In genomic region chrX:47101206-47101605, GRCh38 we compare ENCODE assay signal across 37 cellular contexts. TPM values are rescaled to one million over a fixed set of nuclear protein-coding genes. Genes with fewer than 3 reads are reported as not detected.
"Had no signal": no experiment of that assay in that cellular context is flagged by ENCODE, and none has a peak within 500 bp of the region (broad histone marks: within the 10 kb centered on the region; RNA-seq: fewer than 3 reads in every experiment).

No MANE protein-coding gene starts in this region.

- H3K4me3 ChIP-seq: MG63 had no signal

- H3K4me2 ChIP-seq: KMS-11 had no signal

- H3K27ac ChIP-seq: KMS-11 had no signal

- H3K9ac ChIP-seq: KMS-11 had no signal

- H3K27me3 ChIP-seq: MG63 had no signal

- H3K9me3 ChIP-seq: MG63 had no signal

- DNase-seq: Karpas-422, Kasumi-1, KG1, MG63, MM.1S, MV-4-11, NCI-H1048, NCI-H1092, NCI-H1092 treated with DMSO at 0.1 percent for 48 hours, NCI-H1105, NCI-H1105 treated with DMSO at 0.1 percent for 48 hours, NCI-H1417, NCI-H1417 treated with DMSO at 0.1 percent for 48 hours, NCI-H1436, NCI-H1436 treated with DMSO at 0.1 percent for 48 hours, NCI-H146, NCI-H1694, NCI-H1694 treated with DMSO at 0.1 percent for 48 hours, NCI-H187, NCI-H187 treated with DMSO at 0.1 percent for 48 hours, NCI-H1930, NCI-H2029, NCI-H2029 treated with DMSO at 0.1 percent for 48 hours, NCI-H2081, NCI-H2081 treated with DMSO at 0.1 percent for 48 hours, NCI-H2107, NCI-H2171, NCI-H2171 treated with DMSO at 0.1 percent for 48 hours, NCI-H2227 treated with DMSO at 0.1 percent for 48 hours, NCI-H226, NCI-H345, NCI-H446, NCI-H446 treated with DMSO at 0.1 percent for 48 hours had no signal

- H3K36me3 ChIP-seq: MG63 had no signal

RNA-seq across cellular contexts. Expression of gene RGN, which starts 23.0 kb away (rescaled TPM):
- total RNA-seq: LHCN-M2, MCF 10A, NCI-H460 had no signal
